In the genomic region with DNA sequence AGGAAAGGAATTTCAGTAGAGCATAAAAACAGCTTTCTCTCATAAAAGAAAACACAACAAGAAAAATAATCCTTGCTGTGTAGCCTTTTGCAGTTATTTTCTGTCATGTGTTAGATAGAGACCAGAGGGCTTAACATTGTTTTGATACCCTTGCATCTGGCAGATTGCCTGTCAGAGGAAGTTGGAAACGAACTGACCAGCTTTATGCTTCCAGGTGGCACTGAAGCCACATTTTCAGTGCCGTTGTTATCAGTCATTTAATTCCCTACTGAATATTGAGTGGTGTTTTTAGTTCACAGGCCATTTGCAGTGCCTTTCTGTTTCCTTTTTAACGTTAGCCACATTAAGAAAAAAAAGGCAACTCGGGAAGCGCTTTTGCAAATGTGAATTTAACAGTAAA, we compare ENCODE assay signal across 1 cellular context.
TF ChIP-seq lines count a peak whose summit lies in the region.

No MANE protein-coding gene starts in this region.

TF ChIP-seq in GM12878, 131 proteins besides CTCF, POLR2A, EP300 and RAD21:
- TF ChIP-seq FOXM1 (IDR thresholded peaks at IDR 0.05; ENCODE audit: low read depth, low read length) (no peak), HDGF (IDR thresholded peaks at IDR 0.05) (no peak), TCF3 (IDR thresholded peaks at IDR 0.05; ENCODE audit: borderline replicate concordance, insufficient read depth, low read depth, low read length) (no peak), SMC3 (IDR thresholded peaks at IDR 0.05; ENCODE audit: borderline replicate concordance, low read length) (no peak), ZNF622 (IDR thresholded peaks at IDR 0.05) (no peak), RFX5 (IDR thresholded peaks at IDR 0.05; ENCODE audit: low read depth, low read length) (no peak), ZZZ3 (IDR thresholded peaks at IDR 0.05; ENCODE audit: control insufficient read depth, insufficient read length, low read depth) (no peak), PAX8 (IDR thresholded peaks at IDR 0.05) (no peak), MTA2 (IDR thresholded peaks at IDR 0.05; ENCODE audit: low read depth) (no peak), MYC (IDR thresholded peaks at IDR 0.05; ENCODE audit: insufficient read depth, insufficient read length, insufficient replicate concordance, low read length, severe bottlenecking) (no peak)
- TF ChIP-seq, protein P1, sequence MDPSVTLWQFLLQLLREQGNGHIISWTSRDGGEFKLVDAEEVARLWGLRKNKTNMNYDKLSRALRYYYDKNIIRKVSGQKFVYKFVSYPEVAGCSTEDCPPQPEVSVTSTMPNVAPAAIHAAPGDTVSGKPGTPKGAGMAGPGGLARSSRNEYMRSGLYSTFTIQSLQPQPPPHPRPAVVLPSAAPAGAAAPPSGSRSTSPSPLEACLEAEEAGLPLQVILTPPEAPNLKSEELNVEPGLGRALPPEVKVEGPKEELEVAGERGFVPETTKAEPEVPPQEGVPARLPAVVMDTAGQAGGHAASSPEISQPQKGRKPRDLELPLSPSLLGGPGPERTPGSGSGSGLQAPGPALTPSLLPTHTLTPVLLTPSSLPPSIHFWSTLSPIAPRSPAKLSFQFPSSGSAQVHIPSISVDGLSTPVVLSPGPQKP (IDR thresholded peaks at IDR 0.05; ENCODE audit: low read depth, low read length), result no peak
